ENCODE assay signal across 8 cellular contexts in genomic region chrX:64206556-64207162, GRCh38. TPM values are rescaled to one million over a fixed set of nuclear protein-coding genes. Genes with fewer than 3 reads are reported as not detected.
DNase-seq lines count a peak whose midpoint lies in the region; ATAC-seq, FAIRE-seq and TF ChIP-seq lines count a peak whose summit lies in the region.

No MANE protein-coding gene starts in this region.

- H3K9me3 ChIP-seq in SJCRH30 (replicated peaks): no peaks in the 10 kb centered on the region

- DNase-seq in GM06990 (ENCODE audit: extremely low read depth, insufficient read length) (peak; percentile 24), SJCRH30 (peak; percentile 13 to 52), fibroblast of pulmonary artery (ENCODE audit: low read depth) (peak; percentile 76), putamen (ENCODE audit: low spot score) (peak; percentile 24), D721Med (ENCODE audit: insufficient read length, low spot score) (no peak)

- TF ChIP-seq CTCF in GM06990 (IDR thresholded peaks at IDR 0.05; ENCODE audit: insufficient read depth, low read length, poor library complexity, severe bottlenecking): no peak
- no peak for TF ChIP-seq CTCF in fibroblast of pulmonary artery (IDR thresholded peaks at IDR 0.05; ENCODE audit: low read length, missing control alignments)
- TF ChIP-seq CTCF in D721Med (IDR thresholded peaks at IDR 0.05; ENCODE audit: insufficient read depth, missing control alignments): no peak

- peak overlapping the region; percentile 70 for H3K4me3 ChIP-seq in GM06990 (replicated peaks; ENCODE audit: low read depth, low read length)
- peak overlapping the region; percentile 94 for H3K4me3 ChIP-seq in SJCRH30
- H3K4me3 ChIP-seq in fibroblast of pulmonary artery (replicated peaks; ENCODE audit: low read depth, low read length): peak overlapping the region; percentile 62

- H3K4me1 ChIP-seq in SJCRH30: peaks cover 4% of the 10 kb centered on the region; the same call in 1 of the 2 replicates

- no peaks in the 10 kb centered on the region for H3K27me3 ChIP-seq in GM06990 (replicated peaks; ENCODE audit: control insufficient read depth, insufficient read depth, low read length)
- no peaks in the 10 kb centered on the region for H3K27me3 ChIP-seq in SJCRH30

- FAIRE-seq in D721Med (lab: Jason Lieb, UNC): no peak

- ATAC-seq in HG02852 (IDR thresholded peaks at IDR 0.05; ENCODE audit: unreplicated experiment) (no peak), GM19455 (IDR thresholded peaks at IDR 0.05; ENCODE audit: unreplicated experiment) (no peak), GM19467 (IDR thresholded peaks at IDR 0.05; ENCODE audit: unreplicated experiment) (no peak)

- H3K36me3 ChIP-seq in GM06990 (ENCODE audit: control insufficient read depth, insufficient read depth, low read length): no peaks in the 10 kb centered on the region; the same call in 1 of the 2 replicates
- H3K36me3 ChIP-seq in SJCRH30: no peaks in the 10 kb centered on the region

- peak overlapping the region; percentile 77 for H3K27ac ChIP-seq in SJCRH30

RNA-seq across cellular contexts. Expression of gene AMER1, which starts 1.2 kb away (rescaled TPM):
- total RNA-seq in SJCRH30 (2014; rRNA removed; shearing (Covaris generic)): 17.2 and 17.4 TPM in 2 replicates

RNA-seq across cellular contexts. Expression of gene ASB12, which starts 23.7 kb away (rescaled TPM):
- 0.10 TPM in 1 of 2 replicates, not detected in the other for total RNA-seq in SJCRH30 (2014; rRNA removed; shearing (Covaris generic))
